8 cellular contexts compared by ENCODE assay signal in the genomic region with DNA sequence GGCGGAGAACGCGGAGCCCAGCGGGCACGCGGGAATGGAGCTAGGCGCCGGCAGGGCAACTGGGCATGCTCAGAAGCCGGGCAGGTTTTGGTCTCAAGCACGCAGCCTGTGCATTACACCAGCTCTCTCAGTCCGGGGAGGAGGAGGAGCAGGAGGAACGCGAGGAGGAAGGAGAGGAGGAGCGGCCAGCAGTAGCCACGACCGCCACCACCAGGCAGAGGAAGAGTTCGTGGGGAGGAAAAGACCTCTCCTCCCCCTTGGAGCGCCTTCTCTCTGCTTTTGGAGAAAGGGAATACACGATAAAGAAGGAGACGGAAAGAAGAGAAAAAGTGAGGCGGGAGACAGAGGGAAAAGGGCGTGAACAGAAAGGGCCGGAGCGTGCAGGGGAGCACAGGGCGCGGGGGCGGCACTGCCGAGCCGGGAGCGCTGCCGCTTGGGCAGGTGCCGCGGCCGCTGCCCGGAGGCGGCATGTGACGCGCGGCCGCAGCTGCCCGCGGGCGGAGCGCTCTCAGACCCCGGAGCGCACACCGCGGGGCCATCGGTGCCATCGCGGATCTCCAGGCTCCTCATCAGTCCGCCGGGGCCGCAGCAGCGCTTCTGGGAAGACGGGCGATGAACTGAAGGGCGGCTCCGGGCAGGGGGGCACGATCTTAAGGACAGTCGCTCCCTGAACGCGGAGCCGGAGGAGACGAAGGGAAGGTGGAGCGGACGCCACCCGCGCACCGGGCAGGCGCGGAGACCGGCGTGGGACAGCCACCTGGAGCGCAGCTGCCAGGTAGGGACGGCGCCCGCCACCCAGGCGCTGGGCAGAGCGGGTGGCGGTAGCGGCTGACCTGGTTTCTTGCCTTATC. TPM values are rescaled to one million over a fixed set of nuclear protein-coding genes. Genes with fewer than 3 reads are reported as not detected.
A peak's percentile ranks its signal among the peaks of the same experiment; 100 is the strongest.
DNase-seq lines count a peak whose midpoint lies in the region; FAIRE-seq and TF ChIP-seq lines count a peak whose summit lies in the region.

A gene (plus strand): TSS at position 116 of the 851 bp plus-strand sequence. CDS start 520,884 bp downstream, outside the sequence.

- peak within 1 kb of the TSS; percentile 42; the same call in 1 of the 2 replicates for H2BK5ac ChIP-seq in H1 (ENCODE audit: low read depth, low read length)

- H4K5ac ChIP-seq in H1 (ENCODE audit: insufficient read length, low read depth, low read length): no peak within 1 kb of the TSS

- no peak within 1 kb of the TSS for H4K91ac ChIP-seq in H1 (replicated peaks; ENCODE audit: insufficient read length, low read length)

- H3K27ac ChIP-seq in SK-N-SH (ENCODE audit: low read depth in 2 of 2, low read length in 1 of 2) (peak within 1 kb of the TSS in 1 of 2 experiments; percentile 89; a peak in 2 of 4 replicates), H1 (ENCODE audit: low read depth, low read length) (no peak within 1 kb of the TSS), transverse colon (peak within 1 kb of the TSS; percentile 81 to 85 (median 83))

- H4K8ac ChIP-seq in H1 (ENCODE audit: extremely low read depth, insufficient read depth, low read length): peak within 1 kb of the TSS; percentile 74

- H3K23ac ChIP-seq in H1 (ENCODE audit: insufficient read length): no peak within 1 kb of the TSS

- H3K36me3 ChIP-seq in SK-N-SH (replicated peaks in 1 of 2; ENCODE audit: control insufficient read depth in 1 of 2, insufficient read depth in 2 of 2, low read length in 1 of 2) (no peaks in the 10 kb centered on the region), H1 (ENCODE audit: control insufficient read depth in 2 of 4, insufficient read depth in 4 of 4, low read length in 3 of 4) (no peaks in the 10 kb centered on the region), mucosa of stomach (ENCODE audit: control insufficient read depth, insufficient read depth, low read length) (no peaks in the 10 kb centered on the region), transverse colon (no peaks in the 10 kb centered on the region)

- H3K9ac ChIP-seq in SK-N-SH (no peak within 1 kb of the TSS), H1 (replicated peaks in 1 of 4; ENCODE audit: extremely low read depth in 1 of 4, low read depth in 3 of 4, low read length in 3 of 4) (peak within 1 kb of the TSS; percentile 8 to 65 (median 46); a peak in 3 of 7 replicates), mucosa of stomach (ENCODE audit: low read length) (peak within 1 kb of the TSS; percentile 64)

- peak within 1 kb of the TSS; percentile 77 for H3K4me2 ChIP-seq in SK-N-SH
- H3K4me2 ChIP-seq in H1 (ENCODE audit: insufficient read depth in 1 of 2, low read depth in 2 of 2, low read length in 2 of 2): peak within 1 kb of the TSS; percentile 97 to 99

- H2BK15ac ChIP-seq in H1 (ENCODE audit: low read length): no peak within 1 kb of the TSS

- H3K56ac ChIP-seq in H1 (replicated peaks; ENCODE audit: insufficient read length, low read depth, low read length): no peak within 1 kb of the TSS

- no peak for TF ChIP-seq CTCF in SK-N-SH (IDR thresholded peaks at IDR 0.05)
- TF ChIP-seq CTCF in H1 (IDR thresholded peaks at IDR 0.05; ENCODE audit: control extremely low read depth in 1 of 3, insufficient read depth in 1 of 3, low read depth in 1 of 3, low read length in 3 of 3): peak in 2 of 3 experiments; percentile 35 to 43; a peak in 2 of 4 replicates
- peak; percentile 14 to 48 (median 17) for TF ChIP-seq CTCF in transverse colon (IDR thresholded peaks at IDR 0.05)

- H2BK120ac ChIP-seq in H1 (replicated peaks; ENCODE audit: low read depth, low read length): no peak within 1 kb of the TSS

- no peak within 1 kb of the TSS for H3K14ac ChIP-seq in H1 (ENCODE audit: insufficient read length)

- POLR2A ChIA-PET in SK-N-SH (lab: Yijun Ruan, JAX): interaction anchor here (3.3 kb wide), 1 partner anchor 511 kb away, joined by 17 read pairs; no protein-coding TSS in a partner anchor
- POLR2A ChIA-PET in H1 (lab: Charles Lee; ENCODE audit: partially characterized antibody): interaction anchor here (1.3 kb wide), 1 partner anchor 8 kb away, joined by 4 read pairs; no protein-coding TSS in a partner anchor

- H4K20me1 ChIP-seq in SK-N-SH (ENCODE audit: insufficient read depth) (no peaks in the 10 kb centered on the region), H1 (replicated peaks in 1 of 2; ENCODE audit: control insufficient read depth in 1 of 2, insufficient read depth in 2 of 2, low read length in 2 of 2) (peaks cover 1 to 2% of the 10 kb centered on the region in 2 experiments)

- H3K27me3 ChIP-seq in SK-N-SH (ENCODE audit: insufficient read depth): peaks cover 30% of the 10 kb centered on the region
- H3K27me3 ChIP-seq in H1 (replicated peaks in 1 of 4; ENCODE audit: control insufficient read depth in 3 of 4, extremely low read depth in 1 of 4, insufficient read depth in 3 of 4, low read length in 3 of 4): peaks cover 6 to 31% (median 23%) of the 10 kb centered on the region in 4 experiments
- peaks cover 47% of the 10 kb centered on the region for H3K27me3 ChIP-seq in mucosa of stomach (ENCODE audit: control insufficient read depth, insufficient read depth, low read length)
- H3K27me3 ChIP-seq in transverse colon: peaks cover 33% of the 10 kb centered on the region

- 1% methylated on average over 56 of the region's 82 CpGs for WGBS in SK-N-SH (ENCODE audit: low lambda C conversion rate)
- 1% methylated on average over 59 of the region's 82 CpGs; no CpG with 5 or more reads in 1 of the 2 experiments for WGBS in H1 (ENCODE audit: extremely low coverage in 1 of 2, insufficient coverage in 1 of 2, insufficient read length in 1 of 2, insufficient replicate concordance in 2 of 2, low coverage in 1 of 2, low lambda C conversion rate in 2 of 2, missing lambda C conversion rate in 1 of 2), 2 experiments
- WGBS in transverse colon (ENCODE audit: low coverage in 1 of 2), 2 donors: 1 to 10% methylated on average over 6 to 76 of the region's 82 CpGs

- TF ChIP-seq EP300 in SK-N-SH (IDR thresholded peaks at IDR 0.05; ENCODE audit: borderline replicate concordance in 1 of 2, low read depth in 1 of 2, low read length in 1 of 2) (no peak), H1 (IDR thresholded peaks at IDR 0.05; ENCODE audit: borderline replicate concordance in 1 of 2, low read depth in 2 of 2, low read length in 2 of 2) (no peak), transverse colon (IDR thresholded peaks at IDR 0.05; ENCODE audit: low read depth) (no peak)

- H3K4me3 ChIP-seq in SK-N-SH (ENCODE audit: low read depth in 2 of 2, low read length in 1 of 2) (peak within 1 kb of the TSS; percentile 49 to 51), H1 (ENCODE audit: extremely low read depth in 1 of 4, insufficient read depth in 2 of 4, low read depth in 3 of 4, low read length in 4 of 4) (peak within 1 kb of the TSS; percentile 44 to 83 (median 64)), mucosa of stomach (ENCODE audit: low read length) (peak within 1 kb of the TSS; percentile 65), transverse colon (peak within 1 kb of the TSS; percentile 66 to 89 (median 72))

- peak within 1 kb of the TSS; percentile 84 for H3K18ac ChIP-seq in H1 (ENCODE audit: extremely low read depth, low read length)

- H3K79me1 ChIP-seq in H1 (ENCODE audit: low read depth, low read length): no peaks in the 10 kb centered on the region

- FAIRE-seq in H1 (lab: Jason Lieb, UNC): no peak

- H2BK12ac ChIP-seq in H1 (ENCODE audit: low read depth, low read length): peak within 1 kb of the TSS; percentile 52

- in situ Hi-C loops in transverse colon (cut with MboI; ENCODE audit: low pct_ligation_motif_present in 1 of 4, low pct_unique_long_range_greater_than_20kb in 1 of 4, low sequenced_read_pairs in 3 of 4): loop anchor here in 1 of 4 donors (25.0 kb wide), 1 partner anchor 526 kb away; no protein-coding TSS in a partner anchor

- H2AK5ac ChIP-seq in H1 (ENCODE audit: low read depth, low read length): no peak within 1 kb of the TSS

- CTCF ChIA-PET in SK-N-SH (lab: Yijun Ruan, JAX): interaction anchor here (0.9 to 2.2 kb wide), 8 partner anchors 12 to 1522 kb away, joined by 3 to 5 read pairs (median 3); no protein-coding TSS in a partner anchor
- CTCF ChIA-PET in H1 (lab: Charles Lee; ENCODE audit: partially characterized antibody): interaction anchor here (0.7 to 1.2 kb wide), 5 partner anchors 19 to 432 kb away, joined by 3 to 4 read pairs (median 3); no protein-coding TSS in a partner anchor

- no peaks in the 10 kb centered on the region for H3F3A ChIP-seq in SK-N-SH (replicated peaks; ENCODE audit: insufficient read depth)

- no peaks in the 10 kb centered on the region for H3K79me2 ChIP-seq in SK-N-SH (ENCODE audit: insufficient read depth)
- H3K79me2 ChIP-seq in H1 (ENCODE audit: control insufficient read depth in 1 of 2, insufficient read depth in 2 of 2, low read length in 2 of 2): no peaks in the 10 kb centered on the region

- no peaks in the 10 kb centered on the region for H3K9me3 ChIP-seq in SK-N-SH
- H3K9me3 ChIP-seq in H1 (ENCODE audit: insufficient read depth in 2 of 2, low read depth in 1 of 2, low read length in 1 of 2): no peaks in the 10 kb centered on the region
- no peaks in the 10 kb centered on the region for H3K9me3 ChIP-seq in mucosa of stomach (ENCODE audit: control insufficient read depth, low read length)
- H3K9me3 ChIP-seq in transverse colon: no peaks in the 10 kb centered on the region

- peak; percentile 19 for DNase-seq in activated T-cell treated with anti-CD3 and anti-CD28 coated beads for 48 hours (ENCODE audit: low read depth)
- no peak for DNase-seq in activated T-cell treated with anti-CD3 and anti-CD28 coated beads, Interleukin-2, amount 50 U/mL, for 1 hour
- DNase-seq in SK-N-SH: peak; percentile 89
- DNase-seq in H1 (ENCODE audit: low read depth in 1 of 2, low spot score in 2 of 2): peak; percentile 56 to 80
- peak; percentile 87 for DNase-seq in transverse colon
- DNase-seq in activated effector memory CD4-positive, alpha-beta T cell treated with anti-CD3 and anti-CD28 coated beads, Interleukin-2, amount 50 U/mL, for 16 hours: no peak
- no peak for DNase-seq in mesenteric fat pad (ENCODE audit: low spot score)

- no peaks in the 10 kb centered on the region for H3K9me2 ChIP-seq in SK-N-SH

- H3K4me1 ChIP-seq in SK-N-SH (ENCODE audit: control insufficient read depth in 1 of 2, insufficient read depth in 2 of 2, low read depth in 1 of 2, low read length in 1 of 2) (peaks cover 0 to 15% of the 10 kb centered on the region in 2 experiments; a peak in 2 of 4 replicates), H1 (replicated peaks in 1 of 4; ENCODE audit: control insufficient read depth in 3 of 4, insufficient read depth in 4 of 4, low read length in 3 of 4) (peaks cover 0 to 4% (median 1%) of the 10 kb centered on the region in 4 experiments; a peak in 3 of 7 replicates), mucosa of stomach (ENCODE audit: control insufficient read depth, insufficient read depth, low read length) (peaks cover 12% of the 10 kb centered on the region), transverse colon (peaks cover 0 to 16% (median 3%) of the 10 kb centered on the region in 4 donors)

- TF ChIP-seq RAD21 in SK-N-SH (IDR thresholded peaks at IDR 0.05; ENCODE audit: low read length) (peak; percentile 65), H1 (IDR thresholded peaks at IDR 0.05 in 1 of 2, conservative IDR thresholded peaks at IDR 0.05 in 1 of 2; ENCODE audit: low read depth in 2 of 2, low read length in 2 of 2) (peak; percentile 45 to 49; a peak in 3 of 4 replicates)

- intact Hi-C loops in transverse colon (cut with DNase I; ENCODE audit: low total_unique reads): no loop called here

- no peak within 1 kb of the TSS for H2BK20ac ChIP-seq in H1 (ENCODE audit: low read length)

- 0 out of 3 replicates have a peak, but pooled peaks of 1 of the 2 experiments have one; percentile 50 for TF ChIP-seq POLR2A in H1 (IDR thresholded peaks at IDR 0.05; ENCODE audit: control extremely low read depth in 1 of 2, low read depth in 2 of 2, low read length in 2 of 2)
- peak; percentile 43 for TF ChIP-seq POLR2A in transverse colon (IDR thresholded peaks at IDR 0.05)

- peaks cover 20% of the 10 kb centered on the region; the same call in 1 of the 2 replicates for H3K23me2 ChIP-seq in H1 (ENCODE audit: low read depth, low read length)

- H2AFZ ChIP-seq in SK-N-SH (ENCODE audit: low read depth) (peak within 1 kb of the TSS; percentile 45; the same call in 1 of the 2 replicates), H1 (ENCODE audit: low read length) (peak within 1 kb of the TSS; percentile 94)

- H3K4ac ChIP-seq in H1 (replicated peaks; ENCODE audit: insufficient read length, low read depth, low read length): no peak within 1 kb of the TSS

RNA-seq across cellular contexts. Expression of the gene that starts here (rescaled TPM):
- polyA plus RNA-seq in SK-N-SH (2012; rRNA removed) (0.07 and 0.16 TPM in 2 replicates), H1 (2011; rRNA removed) (3.3 and 3.4 TPM in 2 replicates)
- 0.22 and 0.28 TPM in 2 replicates for polyA plus RNA-seq in SK-N-SH (2012; cell fraction: cytosol; rRNA removed)
- polyA plus RNA-seq in SK-N-SH (2012; cell fraction: nucleus; rRNA removed): 0.20 and 0.32 TPM in 2 replicates
- total RNA-seq in H1 (2021; fragmentation: NEBNext Ultra II Directional; extraction: Animal tissue kit (Norgen Biotek cat#: 25700)): 2.9 and 5.0 TPM in 2 replicates
- 3.7 TPM for polyA plus RNA-seq in H1 (2011; cell fraction: cytosol; rRNA removed)
- 4.7 TPM for polyA plus RNA-seq in H1 (2011; cell fraction: nucleus; rRNA removed)
- polyA plus RNA-seq in H1 (2012, experiment 1 of 2): 1.8 to 3.6 TPM (median 2.9 TPM) in 4 replicates
- polyA plus RNA-seq in H1 (2012, experiment 2 of 2): 1.2 TPM
- 3.8 TPM for polyA plus RNA-seq in H1 (2013, experiment 1 of 2)
- polyA plus RNA-seq in H1 (2013, experiment 2 of 2): 4.6 TPM
- polyA minus RNA-seq in H1 (2011; rRNA and poly(A)+ RNA removed): 12.0 and 15.3 TPM in 2 replicates
- 3.4 TPM for polyA minus RNA-seq in H1 (2011; cell fraction: cytosol; rRNA and poly(A)+ RNA removed)
- polyA minus RNA-seq in H1 (2011; cell fraction: nucleus; rRNA and poly(A)+ RNA removed): 19.0 TPM
- total RNA-seq in transverse colon (10 to 100 TPM; 14.6 to 29.5 (median 18.9) TPM), mesenteric fat pad (0.29 TPM)

Comparison
In these comparisons a context has a peak if more than half of its experiments do, and no peak if none do; other contexts are left out.
1. DNase-seq: peak in activated T-cell treated with anti-CD3 and anti-CD28 coated beads for 48 hours (single experiment), H1 (2 of 2) and transverse colon (single experiment); none in activated T-cell treated with anti-CD3 and anti-CD28 coated beads, Interleukin-2, amount 50 U/mL, for 1 hour (single experiment), activated effector memory CD4-positive, alpha-beta T cell treated with anti-CD3 and anti-CD28 coated beads, Interleukin-2, amount 50 U/mL, for 16 hours (single experiment) and mesenteric fat pad (single experiment).
2. Peak in DNase-seq, H3K4me3 ChIP-seq and H3K4me2 ChIP-seq in SK-N-SH; RNA of the gene not detected or under 1 TPM.
3. Peak in every context shown above with its lines, with median percentiles within 50 percentile points of each other: H3K4me3 ChIP-seq.